Comparison of ENCODE assay signal across 8 cellular contexts in genomic region chr7:64562621-64563275, GRCh38. TPM values are rescaled to one million over a fixed set of nuclear protein-coding genes. Genes with fewer than 3 reads are reported as not detected.
DNase-seq lines count a peak whose midpoint lies in the region; ATAC-seq, FAIRE-seq and TF ChIP-seq lines count a peak whose summit lies in the region.

ZNF680 (minus strand) TSS chr7:64563071; CDS start chr7:64562954, 117 bp downstream.

- H3K9me3 ChIP-seq in left ventricle myocardium inferior (replicated peaks) (no peaks in the 10 kb centered on the region), psoas muscle (no peaks in the 10 kb centered on the region)

- WGBS in psoas muscle, 3 donors, result 0 to 1% (median 1%) methylated on average over 31 to 33 of the region's 33 CpGs

- DNase-seq in NCI-H128 (lab: John Stamatoyannopoulos, UW; ENCODE audit: unreplicated experiment) (peak; percentile 91), T-cell (peak; percentile 75 to 94 (median 89)), amniotic stem cell (lab: John Stamatoyannopoulos, UW) (peak; percentile 89), left ventricle myocardium inferior (peak; percentile 97), psoas muscle (peak; percentile 96 to 97), urothelium cell line (ENCODE audit: low spot score) (peak; percentile 87)

- H3K27me3 ChIP-seq in left ventricle myocardium inferior (ENCODE audit: low read depth) (no peaks in the 10 kb centered on the region), psoas muscle (ENCODE audit: insufficient read depth in 3 of 3, low read length in 2 of 3) (no peaks in the 10 kb centered on the region)

- H3K4me1 Mint-ChIP-seq in T-cell, result peaks cover 34 to 42% (median 37%) of the 10 kb centered on the region in 3 donors

- no peaks in the 10 kb centered on the region for H3K27me3 Mint-ChIP-seq in T-cell

- H3K27ac ChIP-seq in left ventricle myocardium inferior (replicated peaks), result peak within 1 kb of the TSS; percentile 92
- peak within 1 kb of the TSS; percentile 94 for H3K27ac ChIP-seq in psoas muscle

- POLR2A ChIA-PET in T-cell (lab: Charles Lee), result interaction anchor here (0.5 to 1.9 kb wide), 13 partner anchors 18 to 649 kb away, joined by 3 to 15 read pairs (median 5); partner anchors contain the start of genes ZNF107 (in 2 of the 2) and ZNF736 (in 2 of the 2)

- peak; percentile 99 for ATAC-seq in HG02678 (IDR thresholded peaks at IDR 0.05; ENCODE audit: unreplicated experiment)
- ATAC-seq in T-cell (replicated peaks in 1 of 4), result peak; percentile 98 to 99 (median 98)
- peak; percentile 95 to 97 (median 97) for ATAC-seq in psoas muscle

- peak within 1 kb of the TSS; percentile 99 to 100 (median 100) for H3K4me3 Mint-ChIP-seq in T-cell

- intact Hi-C loops in left ventricle myocardium inferior (cut with micrococcal nuclease) (no loop called here), psoas muscle (cut with DNase I) (loop anchor here in 1 of 2 donors (10.0 kb wide), 1 partner anchor 638 kb away; no protein-coding TSS in a partner anchor)

- peak within 1 kb of the TSS; percentile 91 to 97 for H3K27ac Mint-ChIP-seq in T-cell

- H3K4me3 ChIP-seq in GM12875 (ENCODE audit: low read depth, low read length) (peak within 1 kb of the TSS; percentile 72), left ventricle myocardium inferior (peak within 1 kb of the TSS; percentile 81), psoas muscle (peak within 1 kb of the TSS; percentile 96)

- CTCF ChIA-PET in T-cell (lab: Charles Lee), result interaction anchor here in 1 of 2 donors (0.7 to 1.3 kb wide), 6 partner anchors 8 to 662 kb away, joined by 3 to 6 read pairs (median 4); partner anchors contain the start of genes ZNF138 and ZNF736

- peaks cover 3% of the 10 kb centered on the region for H3K36me3 ChIP-seq in left ventricle myocardium inferior
- H3K36me3 ChIP-seq in psoas muscle (ENCODE audit: insufficient read depth in 1 of 2, low read depth in 1 of 2), result no peaks in the 10 kb centered on the region

- H3K4me1 ChIP-seq in left ventricle myocardium inferior (peaks cover 55% of the 10 kb centered on the region), psoas muscle (peaks cover 10% of the 10 kb centered on the region)

- no peak for TF ChIP-seq CTCF in GM12875 (IDR thresholded peaks at IDR 0.05; ENCODE audit: borderline replicate concordance, insufficient read depth, low read depth, low read length)
- no peak for TF ChIP-seq CTCF in left ventricle myocardium inferior (IDR thresholded peaks at IDR 0.05; ENCODE audit: borderline replicate concordance)
- TF ChIP-seq CTCF in psoas muscle (IDR thresholded peaks at IDR 0.05), result no peak

- FAIRE-seq in urothelium cell line (lab: Jason Lieb, UNC), result no peak

- H3K9me3 Mint-ChIP-seq in T-cell, result no peaks in the 10 kb centered on the region

- peaks cover 17% of the 10 kb centered on the region for H3K36me3 Mint-ChIP-seq in T-cell

RNA-seq across cellular contexts. Expression of gene ZNF680, which starts in this region (rescaled TPM):
- total RNA-seq in T-cell, result 10 to 100 TPM in 4 of 5 donors, 1 to 10 TPM in 1; 9.7 to 16.0 (median 15.0) TPM
- 21.6 TPM for total RNA-seq in left ventricle myocardium inferior
- total RNA-seq in psoas muscle, result 10 to 100 TPM; 16.3 to 18.3 (median 17.1) TPM
- polyA plus RNA-seq in psoas muscle, result 10 to 100 TPM in 1 of 3 donors, 1 to 10 TPM in 2; 3.3 to 16.1 (median 5.4) TPM

Comparison
In these comparisons a context has a peak if more than half of its experiments do, and no peak if none do; other contexts are left out.
1. Peak in every context shown above with its lines: DNase-seq, ATAC-seq, H3K4me3 ChIP-seq and H3K27ac ChIP-seq.